In the genomic region with DNA sequence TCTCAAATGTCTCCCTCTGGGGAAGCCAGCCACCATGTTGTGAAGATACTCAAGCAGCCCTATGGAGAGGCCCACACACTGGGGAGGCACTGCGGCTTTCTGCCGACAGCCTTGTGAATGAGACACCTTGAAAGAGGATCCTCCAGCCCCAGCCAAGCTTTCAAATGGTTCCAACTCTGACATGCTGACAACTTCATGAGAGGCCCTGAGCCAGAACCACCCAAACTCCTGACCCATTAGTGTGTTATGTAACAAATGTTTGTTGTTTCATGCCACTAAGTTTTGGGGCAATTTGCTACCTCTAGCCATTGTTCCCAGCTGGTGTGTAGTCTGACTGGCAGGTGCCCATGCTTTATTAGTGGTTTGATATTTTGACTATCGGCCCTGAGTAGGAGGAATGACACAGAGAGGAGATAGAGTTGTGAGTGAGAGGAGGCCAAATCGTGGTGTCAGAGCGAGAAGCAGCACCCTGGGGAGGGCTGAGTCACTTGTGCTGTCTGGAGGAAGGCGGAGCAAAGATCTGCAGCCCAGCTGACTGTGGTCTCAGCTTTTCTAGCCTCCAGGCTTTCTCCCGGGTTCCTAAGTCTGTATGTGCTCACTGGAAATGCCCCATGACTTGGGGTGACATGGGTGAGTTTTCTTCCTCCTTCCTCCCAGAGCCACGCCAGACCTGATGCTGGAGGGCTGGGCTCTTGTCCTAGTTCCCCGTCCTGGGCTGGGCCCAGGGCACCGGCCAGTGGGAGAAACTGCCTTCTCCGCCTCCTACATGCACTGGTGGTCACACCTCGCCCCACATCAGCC, we compare ENCODE assay signal across 8 cellular contexts. TPM values are rescaled to one million over a fixed set of nuclear protein-coding genes. Genes with fewer than 3 reads are reported as not detected.
DNase-seq lines count a peak whose midpoint lies in the region; ATAC-seq and TF ChIP-seq lines count a peak whose summit lies in the region.

No MANE protein-coding gene starts in this region.

- H3K4me3 Mint-ChIP-seq in activated naive CD8-positive, alpha-beta T cell = peak overlapping the region; percentile 82

- no peaks in the 10 kb centered on the region for H3K36me3 Mint-ChIP-seq in activated naive CD8-positive, alpha-beta T cell

- H3K9me3 ChIP-seq in right atrium auricular region = no peaks in the 10 kb centered on the region

- H3K36me3 ChIP-seq in right atrium auricular region = no peaks in the 10 kb centered on the region

- peak overlapping the region; percentile 82 to 83 for H3K27ac ChIP-seq in right atrium auricular region

- peak overlapping the region in 1 of 2 donors; percentile 32 for H3K4me3 ChIP-seq in right atrium auricular region

- peaks cover 1% of the 10 kb centered on the region for H3K27me3 Mint-ChIP-seq in activated naive CD8-positive, alpha-beta T cell

- peak overlapping the region; percentile 85 for H3K27ac Mint-ChIP-seq in activated naive CD8-positive, alpha-beta T cell

- peaks cover 77% of the 10 kb centered on the region for H3K4me1 Mint-ChIP-seq in activated naive CD8-positive, alpha-beta T cell (ENCODE audit: low read depth)

- no peak for TF ChIP-seq CTCF in right atrium auricular region (IDR thresholded peaks at IDR 0.05)

- no peaks in the 10 kb centered on the region for H3K9me3 Mint-ChIP-seq in activated naive CD8-positive, alpha-beta T cell (ENCODE audit: low read depth)

- DNase-seq in AG08396 (ENCODE audit: low spot score) = peak; percentile 91
- peak; percentile 88 for DNase-seq in right atrium auricular region (ENCODE audit: low spot score)
- peak; percentile 76 to 78 for DNase-seq in stimulated activated CD4-positive, alpha-beta T cell treated with anti-CD3 and anti-CD28 coated beads, Interleukin-2, amount 100 ng/mL, for 24 hours
- no peak for DNase-seq in NCI-H1436 (lab: John Stamatoyannopoulos, UW)

- H3K4me1 ChIP-seq in right atrium auricular region = peaks cover 0 to 28% of the 10 kb centered on the region in 2 donors

- ATAC-seq in GM19324 (IDR thresholded peaks at IDR 0.05; ENCODE audit: low FRiP score, unreplicated experiment) (peak; percentile 51), HG03378 (IDR thresholded peaks at IDR 0.05; ENCODE audit: unreplicated experiment) (peak; percentile 64), SK-N-SH treated with all-trans-retinoic acid at 6 μM for 48 hours (peak; percentile 82)

- no peaks in the 10 kb centered on the region for H3K27me3 ChIP-seq in right atrium auricular region

TF ChIP-seq in SK-N-SH treated with all-trans-retinoic acid at 6 μM for 48 hours, 23 proteins besides CTCF, POLR2A, EP300 and RAD21:
- TF ChIP-seq ZFP3 (CRISPR knock-in tag; IDR thresholded peaks at IDR 0.05) = no peak
- no peak for TF ChIP-seq ZNF565 (CRISPR knock-in tag; conservative IDR thresholded peaks at IDR 0.05; ENCODE audit: low read depth)
TF ChIP-seq in SK-N-SH treated with all-trans-retinoic acid at 6 μM for 48 hours: peak in this region for 0.

RNA-seq across cellular contexts. Expression of a gene that starts 56.8 kb away (rescaled TPM):
- total RNA-seq in right atrium auricular region = 10 to 100 TPM; 19.3 to 26.7 TPM
